ENCODE assay signal across 9 cellular contexts in the genomic region with DNA sequence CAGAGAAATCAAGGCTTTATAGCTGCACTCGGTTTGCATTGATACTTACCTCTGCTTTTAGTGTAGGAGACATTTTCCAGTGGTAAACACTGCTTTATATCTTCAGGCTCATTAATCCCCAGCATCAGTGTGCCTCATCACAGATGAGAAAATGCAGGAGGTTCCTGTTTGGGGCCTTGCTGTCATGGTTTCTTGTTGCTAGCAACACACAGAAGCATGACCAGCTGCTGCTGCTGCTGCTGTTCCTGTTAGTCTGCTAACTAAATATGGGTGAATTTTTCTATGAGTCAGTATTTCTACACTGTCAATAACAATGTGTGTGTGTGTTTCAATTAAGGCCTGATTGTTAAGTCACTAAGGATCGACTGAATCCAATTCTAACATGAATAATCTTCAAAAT.
DNase-seq lines count a peak whose midpoint lies in the region; ATAC-seq and TF ChIP-seq lines count a peak whose summit lies in the region.
"Had no signal": no experiment of that assay in that cellular context is flagged by ENCODE, and none has a peak within 500 bp of the region (broad histone marks: within the 10 kb centered on the region; RNA-seq: fewer than 3 reads in every experiment).

No MANE protein-coding gene starts in this region.

- no peak overlapping the region for H3K9ac ChIP-seq in neural progenitor cell

- DNase-seq in CD1c-positive myeloid dendritic cell (ENCODE audit: extremely low spot score) (peak; percentile 55), RPMI8226 (peak; percentile 40), epithelial cell of proximal tubule (ENCODE audit: low read depth) (peak; percentile 95), neural progenitor cell (ENCODE audit: low spot score) (no peak), NCI-H1048 (lab: John Stamatoyannopoulos, UW) (no peak), dorsolateral prefrontal cortex (no peak)

- H4K20me1 ChIP-seq in neural progenitor cell (ENCODE audit: low read depth), result no peaks in the 10 kb centered on the region

- no peaks in the 10 kb centered on the region for H3K79me2 ChIP-seq in neural progenitor cell (ENCODE audit: low read depth)

- H3K27ac ChIP-seq in neural progenitor cell, result no peak overlapping the region
- H3K27ac ChIP-seq in dorsolateral prefrontal cortex, result peak overlapping the region in 2 of 59 donors; percentile 9 to 23

- H3K4me1 Mint-ChIP-seq in neural progenitor cell, result peaks cover 24% of the 10 kb centered on the region

- H3F3A ChIP-seq in neural progenitor cell (ENCODE audit: low read depth), result no peaks in the 10 kb centered on the region

- H3K36me3 ChIP-seq in neural progenitor cell, result no peaks in the 10 kb centered on the region

- H3K27me3 Mint-ChIP-seq in neural progenitor cell (ENCODE audit: insufficient read depth, low read depth), result peaks cover 2% of the 10 kb centered on the region

- H3K27me3 ChIP-seq in neural progenitor cell, result no peaks in the 10 kb centered on the region
- H3K27me3 ChIP-seq in dorsolateral prefrontal cortex, result no peaks in the 10 kb centered on the region

- ATAC-seq in GM19023 (IDR thresholded peaks at IDR 0.05; ENCODE audit: unreplicated experiment), result peak; percentile 66
- ATAC-seq in HG03442 (IDR thresholded peaks at IDR 0.05; ENCODE audit: unreplicated experiment), result peak; percentile 84
- ATAC-seq: K562 had no signal

- H3K9me3 Mint-ChIP-seq in neural progenitor cell, result peaks cover 6% of the 10 kb centered on the region

- H3K36me3 Mint-ChIP-seq in neural progenitor cell, result no peaks in the 10 kb centered on the region

- peak overlapping the region; percentile 20 for H2AFZ ChIP-seq in neural progenitor cell (replicated peaks)

- no peak overlapping the region for H3K4me2 ChIP-seq in neural progenitor cell

- no peak overlapping the region for H3K4me3 ChIP-seq in epithelial cell of proximal tubule (ENCODE audit: low read depth, low read length)
- no peak overlapping the region for H3K4me3 ChIP-seq in neural progenitor cell
- no peak overlapping the region for H3K4me3 ChIP-seq in dorsolateral prefrontal cortex
- H3K4me3 ChIP-seq: K562 had no signal

- H3K27ac Mint-ChIP-seq in neural progenitor cell, result peak overlapping the region; percentile 89

- H3K4me1 ChIP-seq in neural progenitor cell, result no peaks in the 10 kb centered on the region

- intact Hi-C loops in dorsolateral prefrontal cortex (cut with DNase I), result no loop called here

- TF ChIP-seq CTCF in epithelial cell of proximal tubule (conservative IDR thresholded peaks at IDR 0.05; ENCODE audit: low read depth, low read length) (no peak), neural progenitor cell (IDR thresholded peaks at IDR 0.05) (no peak), dorsolateral prefrontal cortex (IDR thresholded peaks at IDR 0.05 in 54 of 56, conservative IDR thresholded peaks at IDR 0.05 in 2 of 56; ENCODE audit: low read depth in 1 of 56, partially characterized antibody in 56 of 56) (no peak)

- H3K4me3 Mint-ChIP-seq in neural progenitor cell, result no peak overlapping the region

- no peaks in the 10 kb centered on the region for H3K9me3 ChIP-seq in neural progenitor cell (ENCODE audit: low read depth)

Comparison
In these comparisons a context has a peak if more than half of its experiments do, and no peak if none do; other contexts are left out.
1. DNase-seq: peak in CD1c-positive myeloid dendritic cell (single experiment), RPMI8226 (single experiment) and epithelial cell of proximal tubule (single experiment); none in neural progenitor cell (single experiment), NCI-H1048 (single experiment) and dorsolateral prefrontal cortex (0 of 10).